13 cellular contexts compared by ENCODE assay signal in genomic region chr14:51180577-51180976, GRCh38. TPM values are rescaled to one million over a fixed set of nuclear protein-coding genes. Genes with fewer than 3 reads are reported as not detected.
DNase-seq lines count a peak whose midpoint lies in the region; ATAC-seq and TF ChIP-seq lines count a peak whose summit lies in the region.
"Had no signal": no experiment of that assay in that cellular context is flagged by ENCODE, and none has a peak within 500 bp of the region (broad histone marks: within the 10 kb centered on the region; RNA-seq: fewer than 3 reads in every experiment).

No MANE protein-coding gene starts in this region.

- peak; percentile 43 for DNase-seq in MV-4-11 (lab: John Stamatoyannopoulos, UW)
- no peak for DNase-seq in activated CD8-positive, alpha-beta memory T cell treated with anti-CD3 and anti-CD28 coated beads for 24 hours
- no peak for DNase-seq in iPS-NIHi11 (ENCODE audit: low spot score)
- DNase-seq in lower leg skin (ENCODE audit: low spot score in 2 of 2): no peak
- no peak for DNase-seq in glomerular visceral epithelial cell (ENCODE audit: extremely low spot score)
- DNase-seq: caudate nucleus, NCI-H526, small intestine had no signal

- no peak for TF ChIP-seq CTCF in lower leg skin (IDR thresholded peaks at IDR 0.05)

- intact Hi-C loops in lower leg skin (cut with DNase I; ENCODE audit: low total_unique reads): no loop called here

- TF ChIP-seq POLR2A in lower leg skin (IDR thresholded peaks at IDR 0.05): no peak

- H3K4me3 ChIP-seq in lower leg skin (ENCODE audit: low read depth, poor library complexity, severe bottlenecking): no peak overlapping the region
- H3K4me3 ChIP-seq: BLaER1, esophagus muscularis mucosa had no signal

- WGBS in lower leg skin, 2 donors: 73 to 74% methylated on average over 9 of the region's 9 CpGs

- ATAC-seq in GM18502 (IDR thresholded peaks at IDR 0.05; ENCODE audit: poor library complexity, unreplicated experiment): peak; percentile 86
- ATAC-seq in GM19467 (IDR thresholded peaks at IDR 0.05; ENCODE audit: unreplicated experiment): peak; percentile 48
- peak; percentile 91 for ATAC-seq in HG02885 (IDR thresholded peaks at IDR 0.05; ENCODE audit: poor library complexity, unreplicated experiment)

RNA-seq across cellular contexts. Expression of gene TMX1, which starts 59.5 kb away (rescaled TPM):
- total RNA-seq in lower leg skin: 10 to 100 TPM; 11.4 to 25.8 (median 17.7) TPM
